Comparison of ENCODE assay signal across 8 cellular contexts in the genomic region with DNA sequence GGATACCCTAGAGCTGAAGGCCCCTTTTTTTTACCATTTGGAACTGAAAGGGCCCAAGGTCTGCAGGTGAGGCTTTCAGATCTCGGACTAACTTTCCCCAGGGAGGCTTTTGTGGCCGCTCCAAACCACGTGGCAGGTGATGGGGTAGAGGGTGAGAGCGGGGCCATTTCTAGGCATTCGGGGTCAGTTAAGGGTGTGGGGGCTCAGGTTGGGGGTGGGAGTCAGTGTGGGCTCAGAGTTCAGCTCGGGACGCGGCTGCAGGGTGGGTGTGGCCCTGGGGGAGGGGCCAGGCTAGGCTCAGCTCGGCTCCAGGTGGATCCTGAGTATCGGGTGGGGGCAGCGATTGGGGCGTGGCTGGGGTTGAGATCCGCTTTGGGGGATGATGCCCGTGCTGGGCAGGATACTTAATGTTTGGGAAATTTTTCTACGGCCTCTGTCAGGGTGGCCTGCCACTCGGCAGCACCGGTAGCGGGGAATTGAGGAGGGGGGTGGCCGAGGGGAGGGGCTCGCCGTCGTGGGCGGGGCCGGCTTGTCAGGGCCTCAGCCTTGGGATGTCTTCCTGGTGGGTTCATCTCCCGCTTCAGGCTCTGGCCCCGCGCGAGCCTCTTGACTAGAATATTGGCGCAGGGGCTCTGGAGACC. TPM values are rescaled to one million over a fixed set of nuclear protein-coding genes. Genes with fewer than 3 reads are reported as not detected.
DNase-seq lines count a peak whose midpoint lies in the region; ATAC-seq and TF ChIP-seq lines count a peak whose summit lies in the region.

No MANE protein-coding gene starts in this region.

- no peaks in the 10 kb centered on the region for H3K9me3 ChIP-seq in left ventricle myocardium inferior (replicated peaks)

- ATAC-seq in Right ventricle myocardium superior (ENCODE audit: poor library complexity), result no peak
- no peak for ATAC-seq in activated CD8-positive, alpha-beta T cell treated with anti-CD3 and anti-CD28 coated beads for 36 hours
- ATAC-seq in GM19351 (IDR thresholded peaks at IDR 0.05; ENCODE audit: unreplicated experiment), result no peak

- no peak for DNase-seq in left ventricle myocardium inferior
- no peak for DNase-seq in Right ventricle myocardium superior
- peak; percentile 60 for DNase-seq in activated CD8-positive, alpha-beta T cell treated with anti-CD3 and anti-CD28 coated beads for 36 hours
- no peak for DNase-seq in glutamatergic neuron
- DNase-seq in NCI-H510A (lab: John Stamatoyannopoulos, UW), result no peak
- DNase-seq in NCI-H446 (lab: John Stamatoyannopoulos, UW), result no peak

- CTCF ChIA-PET in activated CD8-positive, alpha-beta T cell treated with anti-CD3 and anti-CD28 coated beads for 36 hours (lab: Charles Lee), result interaction anchor here (0.7 to 1.4 kb wide), 8 partner anchors 8 to 161 kb away, joined by 3 to 7 read pairs (median 4); no protein-coding TSS in a partner anchor

- TF ChIP-seq CTCF in left ventricle myocardium inferior (IDR thresholded peaks at IDR 0.05; ENCODE audit: borderline replicate concordance) (no peak), glutamatergic neuron (IDR thresholded peaks at IDR 0.05; ENCODE audit: partially characterized antibody, unreplicated experiment) (no peak)
- no peak for TF ChIP-seq CTCF in activated CD8-positive, alpha-beta T cell treated with anti-CD3 and anti-CD28 coated beads for 36 hours (IDR thresholded peaks at IDR 0.05)

- peak overlapping the region; percentile 100 for H3K27ac ChIP-seq in left ventricle myocardium inferior (replicated peaks)
- peak overlapping the region in 19 of 21 experiments; percentile 89 to 99 (median 95) for H3K27ac ChIP-seq in skin epidermis

- H3K4me3 ChIP-seq in left ventricle myocardium inferior, result peak overlapping the region; percentile 97
- H3K4me3 ChIP-seq in skin epidermis, result peak overlapping the region; percentile 47 to 91 (median 79)

- H3K36me3 ChIP-seq in left ventricle myocardium inferior, result no peaks in the 10 kb centered on the region

- H3K27me3 ChIP-seq in left ventricle myocardium inferior (ENCODE audit: low read depth), result no peaks in the 10 kb centered on the region

- peak overlapping the region; percentile 99 for H3K4me3 Mint-ChIP-seq in activated CD8-positive, alpha-beta T cell treated with anti-CD3 and anti-CD28 coated beads for 36 hours
- peak overlapping the region; percentile 98 for H3K4me3 Mint-ChIP-seq in glutamatergic neuron (ENCODE audit: unreplicated experiment)

- peaks cover 63% of the 10 kb centered on the region for H3K4me1 Mint-ChIP-seq in activated CD8-positive, alpha-beta T cell treated with anti-CD3 and anti-CD28 coated beads for 36 hours (ENCODE audit: low read depth)
- H3K4me1 Mint-ChIP-seq in glutamatergic neuron (ENCODE audit: low read depth, unreplicated experiment), result peaks cover 42% of the 10 kb centered on the region

- H3K36me3 Mint-ChIP-seq in activated CD8-positive, alpha-beta T cell treated with anti-CD3 and anti-CD28 coated beads for 36 hours (ENCODE audit: low read depth), result peaks cover 27% of the 10 kb centered on the region
- H3K36me3 Mint-ChIP-seq in glutamatergic neuron (ENCODE audit: unreplicated experiment), result no peaks in the 10 kb centered on the region

- intact Hi-C loops in left ventricle myocardium inferior (cut with micrococcal nuclease), result no loop called here
- intact Hi-C loops in Right ventricle myocardium superior (cut with DNase I), result loop anchor here (5.0 to 10.0 kb wide), 3 partner anchors 63 to 156 kb away; no protein-coding TSS in a partner anchor
- intact Hi-C loops in activated CD8-positive, alpha-beta T cell treated with anti-CD3 and anti-CD28 coated beads for 36 hours (cut with micrococcal nuclease), result loop anchor here (1.0 kb wide), 1 partner anchor 17 kb away; no protein-coding TSS in a partner anchor

- POLR2A ChIA-PET in activated CD8-positive, alpha-beta T cell treated with anti-CD3 and anti-CD28 coated beads for 36 hours (lab: Charles Lee), result interaction anchor here (0.8 to 3.6 kb wide), 11 partner anchors 9 to 109 kb away, joined by 3 to 28 read pairs (median 4); no protein-coding TSS in a partner anchor

- peak overlapping the region; percentile 95 for H3K27ac Mint-ChIP-seq in activated CD8-positive, alpha-beta T cell treated with anti-CD3 and anti-CD28 coated beads for 36 hours
- peak overlapping the region; percentile 77 for H3K27ac Mint-ChIP-seq in glutamatergic neuron (ENCODE audit: unreplicated experiment)

- no peaks in the 10 kb centered on the region for H3K27me3 Mint-ChIP-seq in activated CD8-positive, alpha-beta T cell treated with anti-CD3 and anti-CD28 coated beads for 36 hours
- H3K27me3 Mint-ChIP-seq in glutamatergic neuron (ENCODE audit: unreplicated experiment), result peaks cover 27% of the 10 kb centered on the region

- no peaks in the 10 kb centered on the region for H3K9me3 Mint-ChIP-seq in activated CD8-positive, alpha-beta T cell treated with anti-CD3 and anti-CD28 coated beads for 36 hours
- H3K9me3 Mint-ChIP-seq in glutamatergic neuron (ENCODE audit: unreplicated experiment), result peaks cover 22% of the 10 kb centered on the region

- peaks cover 84% of the 10 kb centered on the region for H3K4me1 ChIP-seq in left ventricle myocardium inferior

RNA-seq across cellular contexts. Expression of a gene that starts 2.5 kb away (rescaled TPM):
- total RNA-seq in left ventricle myocardium inferior, result 62.3 TPM
- 65.7 TPM for total RNA-seq in Right ventricle myocardium superior
- 100 to 1,000 TPM; 163 to 175 TPM for total RNA-seq in activated CD8-positive, alpha-beta T cell treated with anti-CD3 and anti-CD28 coated beads for 36 hours
- total RNA-seq in glutamatergic neuron (ENCODE audit: unreplicated experiment), result 141 TPM
